ENCODE assay signal across 11 cellular contexts in the genomic region with DNA sequence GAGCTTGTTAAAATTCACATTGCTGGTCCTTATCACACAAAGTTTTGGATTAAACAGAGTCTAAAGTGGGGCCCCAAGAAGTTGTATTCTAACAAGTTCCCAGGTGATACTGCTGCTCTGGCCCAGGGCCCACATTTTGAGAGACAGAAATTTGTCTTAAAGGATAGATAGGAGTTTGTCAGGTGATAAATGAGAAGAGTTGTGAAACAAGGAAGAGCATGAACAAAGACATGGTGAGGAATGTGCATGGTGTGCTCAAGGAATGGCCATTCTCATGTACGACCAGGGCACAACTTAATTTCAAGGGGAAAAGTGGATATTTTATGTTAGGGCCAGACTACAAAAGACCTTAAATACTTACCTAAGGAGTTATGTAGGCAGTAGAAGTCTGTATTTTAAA.
"Had no signal": no experiment of that assay in that cellular context is flagged by ENCODE, and none has a peak within 500 bp of the region (broad histone marks: within the 10 kb centered on the region; RNA-seq: fewer than 3 reads in every experiment).

No MANE protein-coding gene starts in this region.

- ATAC-seq: GM23338, HCT116 had no signal

- H3K4me2 ChIP-seq: GM23338 had no signal

- H3K4me3 ChIP-seq: GM23248, GM23338, HAP-1 had no signal

- H3K27ac Mint-ChIP-seq: GM23338, H9, HFFc6 had no signal

- H3K27ac ChIP-seq: GM23248 had no signal

- H3K9me3 Mint-ChIP-seq: GM23338, H9, HFFc6 had no signal

- H3K9ac ChIP-seq: GM23248 had no signal

- DNase-seq: GM23248, GOT3, H7, H9, HCEC 1CT, HFFc6 had no signal

- H3K9me3 ChIP-seq: HAP-1 had no signal

- H2AFZ ChIP-seq: GM23248, GM23338 had no signal

- H3K36me3 ChIP-seq: HAP-1 had no signal

- H3K4me3 Mint-ChIP-seq: GM23338, H9, HFFc6 had no signal

- FAIRE-seq: H1, H54 had no signal
